In the genomic region with DNA sequence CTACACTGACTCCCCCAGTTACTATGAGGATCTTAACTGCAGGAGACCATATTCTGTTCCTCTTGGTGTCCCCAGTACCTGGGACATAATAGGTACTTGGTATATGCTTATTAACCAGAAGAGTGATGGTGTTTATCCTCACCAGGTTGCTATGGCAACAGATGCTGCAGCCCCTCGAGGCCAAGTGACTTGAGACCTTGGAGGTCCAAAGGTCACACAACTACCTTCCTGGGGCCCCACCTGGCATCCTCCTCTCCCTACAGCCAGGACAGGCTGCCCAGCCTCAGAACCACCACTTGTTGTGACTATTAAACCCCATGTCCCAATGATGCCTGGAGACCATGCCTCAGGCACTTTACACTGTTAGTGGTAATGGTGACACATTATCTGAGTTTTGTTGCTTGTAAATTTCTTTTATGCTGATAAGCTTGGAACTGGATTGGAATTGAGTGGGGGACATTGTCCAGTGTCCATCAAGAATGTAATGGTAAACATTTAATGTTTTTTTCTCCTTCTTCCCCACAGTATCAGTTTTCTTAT, we compare ENCODE assay signal across 20 cellular contexts.
DNase-seq lines count a peak whose midpoint lies in the region; TF ChIP-seq lines count a peak whose summit lies in the region.
"Had no signal": no experiment of that assay in that cellular context is flagged by ENCODE, and none has a peak within 500 bp of the region (broad histone marks: within the 10 kb centered on the region; RNA-seq: fewer than 3 reads in every experiment).

No MANE protein-coding gene starts in this region.

- H3K36me3 ChIP-seq in Caco-2 (ENCODE audit: control insufficient read depth, insufficient read depth, low read length): peaks cover 2% of the 10 kb centered on the region; the same call in 1 of the 2 replicates
- no peaks in the 10 kb centered on the region for H3K36me3 ChIP-seq in HEK293 (ENCODE audit: control insufficient read depth in 2 of 2, insufficient read depth in 1 of 2, low read length in 2 of 2)
- H3K36me3 ChIP-seq: colonic mucosa, pancreas, upper lobe of right lung had no signal

- H3K4me3 ChIP-seq in Caco-2 (ENCODE audit: low read depth, low read length) (no peak overlapping the region), HEK293 (ENCODE audit: low read depth, low read length) (no peak overlapping the region)
- H3K4me3 ChIP-seq: colonic mucosa, pancreas, PC-9, upper lobe of right lung had no signal

- TF ChIP-seq CTCF in Caco-2 (IDR thresholded peaks at IDR 0.05; ENCODE audit: insufficient read depth in 1 of 2, low read depth in 1 of 2, low read length in 1 of 2, severe bottlenecking in 1 of 2, unreplicated experiment in 1 of 2) (no peak), HEK293 (tag by site-specific recombination; IDR thresholded peaks at IDR 0.05) (no peak), nephron progenitor cell (IDR thresholded peaks at IDR 0.05) (no peak)

- H3K27me3 Mint-ChIP-seq in Caco-2 (ENCODE audit: insufficient read depth, unreplicated experiment): no peaks in the 10 kb centered on the region
- no peaks in the 10 kb centered on the region for H3K27me3 Mint-ChIP-seq in activated T-helper 1 cell treated with anti-CD3 and anti-CD28 coated beads, Interleukin-12 subunit alpha, Interleukin-12 subunit beta, Interleukin-2, Interleukin-4 antibody, amounts not matched to agents 30 ng/mL and 10 ng/mL and 1 ng/mL, durations not matched to agents 14 hours and 24 hours and 36 hours (ENCODE audit: insufficient read depth)
- H3K27me3 Mint-ChIP-seq in nephron progenitor cell (ENCODE audit: low read depth, poor library complexity): peaks cover 4% of the 10 kb centered on the region
- H3K27me3 Mint-ChIP-seq in activated naive CD4-positive, alpha-beta T cell treated with anti-CD3 and anti-CD28 coated beads for 36 hours (ENCODE audit: low read depth): no peaks in the 10 kb centered on the region
- H3K27me3 Mint-ChIP-seq: activated naive CD8-positive, alpha-beta T cell; stimulated activated naive CD8-positive, alpha-beta T cell treated with anti-CD3 and anti-CD28 coated beads, Interleukin-15, Interleukin-2, amounts not matched to agents 100 ng/mL and 50 ng/mL, for 24 hours had no signal

- POLR2A ChIA-PET in Caco-2 (lab: Charles Lee): no interaction called here
- POLR2A ChIA-PET in HEK293 (lab: Yijun Ruan, JAX): interaction anchor here (0.6 kb wide), 1 partner anchor 193 kb away, joined by 3 read pairs; no protein-coding TSS in a partner anchor

- H3K9me3 Mint-ChIP-seq in Caco-2 (ENCODE audit: unreplicated experiment) (no peaks in the 10 kb centered on the region), nephron progenitor cell (no peaks in the 10 kb centered on the region)
- H3K9me3 Mint-ChIP-seq in activated T-helper 1 cell treated with anti-CD3 and anti-CD28 coated beads, Interleukin-12 subunit alpha, Interleukin-12 subunit beta, Interleukin-2, Interleukin-4 antibody, amounts not matched to agents 30 ng/mL and 10 ng/mL and 1 ng/mL, durations not matched to agents 14 hours and 24 hours and 36 hours: no peaks in the 10 kb centered on the region
- H3K9me3 Mint-ChIP-seq in activated naive CD4-positive, alpha-beta T cell treated with anti-CD3 and anti-CD28 coated beads for 36 hours: no peaks in the 10 kb centered on the region
- H3K9me3 Mint-ChIP-seq: stimulated activated naive CD8-positive, alpha-beta T cell treated with anti-CD3 and anti-CD28 coated beads, Interleukin-15, Interleukin-2, amounts not matched to agents 100 ng/mL and 50 ng/mL, for 24 hours had no signal

- H3K27ac ChIP-seq in HEK293 (ENCODE audit: extremely low read depth, low read depth, low read length): no peak overlapping the region
- H3K27ac ChIP-seq: colonic mucosa, pancreas, PC-9, upper lobe of right lung had no signal

- H3K9me3 ChIP-seq in Caco-2 (no peaks in the 10 kb centered on the region), HEK293 (ENCODE audit: control insufficient read depth, insufficient read depth, low read depth, low read length) (no peaks in the 10 kb centered on the region)
- H3K9me3 ChIP-seq: colonic mucosa, pancreas, upper lobe of right lung had no signal

- peaks cover 31% of the 10 kb centered on the region for H3K4me1 Mint-ChIP-seq in Caco-2 (ENCODE audit: low read depth, unreplicated experiment)
- H3K4me1 Mint-ChIP-seq in activated T-helper 1 cell treated with anti-CD3 and anti-CD28 coated beads, Interleukin-12 subunit alpha, Interleukin-12 subunit beta, Interleukin-2, Interleukin-4 antibody, amounts not matched to agents 30 ng/mL and 10 ng/mL and 1 ng/mL, durations not matched to agents 14 hours and 24 hours and 36 hours (ENCODE audit: low read depth): peaks cover 5% of the 10 kb centered on the region
- peaks cover 100% of the 10 kb centered on the region for H3K4me1 Mint-ChIP-seq in nephron progenitor cell
- peaks cover 23% of the 10 kb centered on the region for H3K4me1 Mint-ChIP-seq in activated naive CD4-positive, alpha-beta T cell treated with anti-CD3 and anti-CD28 coated beads for 36 hours (ENCODE audit: low read depth)

- H3K36me3 Mint-ChIP-seq in Caco-2 (ENCODE audit: insufficient read depth, unreplicated experiment) (peaks cover 60% of the 10 kb centered on the region), nephron progenitor cell (ENCODE audit: low read depth) (peaks cover 12% of the 10 kb centered on the region)
- peaks cover 3% of the 10 kb centered on the region for H3K36me3 Mint-ChIP-seq in activated T-helper 1 cell treated with anti-CD3 and anti-CD28 coated beads, Interleukin-12 subunit alpha, Interleukin-12 subunit beta, Interleukin-2, Interleukin-4 antibody, amounts not matched to agents 30 ng/mL and 10 ng/mL and 1 ng/mL, durations not matched to agents 14 hours and 24 hours and 36 hours (ENCODE audit: low read depth)
- no peaks in the 10 kb centered on the region for H3K36me3 Mint-ChIP-seq in activated naive CD4-positive, alpha-beta T cell treated with anti-CD3 and anti-CD28 coated beads for 36 hours (ENCODE audit: low read depth)

- H3K27me3 ChIP-seq in Caco-2 (replicated peaks; ENCODE audit: control insufficient read depth, insufficient read depth, low read length): no peaks in the 10 kb centered on the region
- H3K27me3 ChIP-seq: colonic mucosa, pancreas, upper lobe of right lung had no signal

- H3K4me3 Mint-ChIP-seq in Caco-2 (ENCODE audit: unreplicated experiment) (no peak overlapping the region), nephron progenitor cell (no peak overlapping the region)
- no peak overlapping the region for H3K4me3 Mint-ChIP-seq in activated T-helper 1 cell treated with anti-CD3 and anti-CD28 coated beads, Interleukin-12 subunit alpha, Interleukin-12 subunit beta, Interleukin-2, Interleukin-4 antibody, amounts not matched to agents 30 ng/mL and 10 ng/mL and 1 ng/mL, durations not matched to agents 14 hours and 24 hours and 36 hours
- H3K4me3 Mint-ChIP-seq in activated naive CD4-positive, alpha-beta T cell treated with anti-CD3 and anti-CD28 coated beads for 36 hours: no peak overlapping the region
- H3K4me3 Mint-ChIP-seq: activated CD8-positive, alpha-beta T cell treated with anti-CD3 and anti-CD28 coated beads, Interleukin-2, amount 10 ng/mL, durations not matched to agents 7 days and 5 days; activated naive CD8-positive, alpha-beta T cell; stimulated activated naive CD8-positive, alpha-beta T cell treated with anti-CD3 and anti-CD28 coated beads, Interleukin-15, Interleukin-2, amounts not matched to agents 100 ng/mL and 50 ng/mL, for 24 hours had no signal

- CTCF ChIA-PET in Caco-2 (lab: Charles Lee): no interaction called here
- CTCF ChIA-PET in HEK293 (lab: Yijun Ruan, JAX): interaction anchor here (0.6 to 1.2 kb wide), 3 partner anchors 116 to 313 kb away, joined by 4 to 6 read pairs (median 6); no protein-coding TSS in a partner anchor
- CTCF ChIA-PET in activated naive CD4-positive, alpha-beta T cell treated with anti-CD3 and anti-CD28 coated beads for 36 hours (lab: Charles Lee): no interaction called here

- H3K27ac Mint-ChIP-seq in Caco-2 (ENCODE audit: unreplicated experiment): peak overlapping the region; percentile 56
- peak overlapping the region; percentile 64 for H3K27ac Mint-ChIP-seq in activated T-helper 1 cell treated with anti-CD3 and anti-CD28 coated beads, Interleukin-12 subunit alpha, Interleukin-12 subunit beta, Interleukin-2, Interleukin-4 antibody, amounts not matched to agents 30 ng/mL and 10 ng/mL and 1 ng/mL, durations not matched to agents 14 hours and 24 hours and 36 hours
- H3K27ac Mint-ChIP-seq in nephron progenitor cell: peak overlapping the region; percentile 98
- no peak overlapping the region for H3K27ac Mint-ChIP-seq in activated naive CD4-positive, alpha-beta T cell treated with anti-CD3 and anti-CD28 coated beads for 36 hours
- H3K27ac Mint-ChIP-seq: activated CD8-positive, alpha-beta T cell treated with anti-CD3 and anti-CD28 coated beads, Interleukin-2, amount 10 ng/mL, durations not matched to agents 7 days and 5 days; activated naive CD8-positive, alpha-beta T cell had no signal

- DNase-seq in Caco-2 (peak in 1 of 2 experiments; percentile 54), nephron progenitor cell (no peak), AG20443 (ENCODE audit: low spot score) (no peak), DMS 273 (lab: John Stamatoyannopoulos, UW; ENCODE audit: unreplicated experiment) (no peak)
- no peak for DNase-seq in activated T-helper 1 cell treated with anti-CD3 and anti-CD28 coated beads, Interleukin-12 subunit alpha, Interleukin-12 subunit beta, Interleukin-2, Interleukin-4 antibody, amounts not matched to agents 30 ng/mL and 10 ng/mL and 1 ng/mL, durations not matched to agents 14 hours and 24 hours and 36 hours (ENCODE audit: low spot score)
- DNase-seq in activated naive CD4-positive, alpha-beta T cell treated with anti-CD3 and anti-CD28 coated beads for 36 hours: no peak
- no peak for DNase-seq in stimulated activated CD4-positive, alpha-beta T cell treated with anti-CD3 and anti-CD28 coated beads, Interleukin-12 subunit alpha, Interleukin-12 subunit beta, amount 100 ng/mL, for 4 hours
- DNase-seq: activated CD8-positive, alpha-beta T cell treated with anti-CD3 and anti-CD28 coated beads, Interleukin-2, amount 10 ng/mL, durations not matched to agents 7 days and 5 days; activated T-cell treated with anti-CD3 and anti-CD28 coated beads, Interleukin-2, amount 50 U/mL, for 48 hours; AML-193; colonic mucosa; NCI-H1048; NCI-H2081; NCI-H524 treated with DMSO at 0.1 percent for 48 hours; pancreas; PC-9; upper lobe of right lung had no signal

- H3K4me1 ChIP-seq in Caco-2: peaks cover 53% of the 10 kb centered on the region
- peaks cover 40% of the 10 kb centered on the region for H3K4me1 ChIP-seq in HEK293 (ENCODE audit: control insufficient read depth, insufficient read depth, low read length)
- H3K4me1 ChIP-seq: colonic mucosa, pancreas had no signal

- intact Hi-C loops in Caco-2 (cut with micrococcal nuclease; ENCODE audit: unreplicated experiment): no loop called here
- intact Hi-C loops in activated T-helper 1 cell treated with anti-CD3 and anti-CD28 coated beads, Interleukin-12 subunit alpha, Interleukin-12 subunit beta, Interleukin-2, Interleukin-4 antibody, amounts not matched to agents 30 ng/mL and 10 ng/mL and 1 ng/mL, durations not matched to agents 14 hours and 24 hours and 36 hours (cut with micrococcal nuclease): no loop called here
- intact Hi-C loops in activated naive CD4-positive, alpha-beta T cell treated with anti-CD3 and anti-CD28 coated beads for 36 hours (cut with micrococcal nuclease): no loop called here

- no TSS peak for BruUV-seq in Caco-2 (replicated peaks; lab: Mats Ljungman, UMichigan)
